8 cellular contexts compared by ENCODE assay signal in genomic region chr2:159118115-159118858, GRCh38.
DNase-seq lines count a peak whose midpoint lies in the region; ATAC-seq, FAIRE-seq and TF ChIP-seq lines count a peak whose summit lies in the region.

No MANE protein-coding gene starts in this region.

- POLR2A ChIA-PET in A673 (lab: Charles Lee; ENCODE audit: low non-redundant PET) = no interaction called here

- H3K36me3 ChIP-seq in A673 (ENCODE audit: insufficient read depth, low read length, poor library complexity, severe bottlenecking) = no peaks in the 10 kb centered on the region
- no peaks in the 10 kb centered on the region for H3K36me3 ChIP-seq in breast epithelium
- H3K36me3 ChIP-seq in keratinocyte (ENCODE audit: control insufficient read depth in 2 of 2, extremely low read depth in 1 of 2, insufficient read depth in 2 of 2, low read length in 2 of 2) = peaks cover 3 to 16% of the 10 kb centered on the region in 2 experiments

- CTCF ChIA-PET in A673 (lab: Charles Lee) = interaction anchor here (0.5 to 1.1 kb wide), 8 partner anchors 17 to 594 kb away, joined by 3 to 10 read pairs (median 3); partner anchors contain the start of gene MARCHF7

- TF ChIP-seq POLR2A in breast epithelium (IDR thresholded peaks at IDR 0.05) = no peak

- no TSS peak for BruUV-seq in A673 (replicated peaks; lab: Mats Ljungman, UMichigan)

- dilution Hi-C loops in keratinocyte (cut with MboI; ENCODE audit: extremely low pct_ligation_motif_present, low sequenced_read_pairs) = no loop called here

- no peaks in the 10 kb centered on the region for H4K20me1 ChIP-seq in keratinocyte (ENCODE audit: control insufficient read depth, extremely low read depth, insufficient read depth, low read length)

- no peak overlapping the region for H3K9ac ChIP-seq in keratinocyte (ENCODE audit: control insufficient read depth, extremely low read depth, insufficient read depth, low read length)

- no peaks in the 10 kb centered on the region for H3K9me3 ChIP-seq in A673 (ENCODE audit: low read depth, low read length, poor library complexity, severe bottlenecking)
- no peaks in the 10 kb centered on the region for H3K9me3 ChIP-seq in breast epithelium
- no peaks in the 10 kb centered on the region for H3K9me3 ChIP-seq in keratinocyte (ENCODE audit: control insufficient read depth, low read depth, low read length)

- intact Hi-C loops in A673 (cut with micrococcal nuclease; ENCODE audit: unreplicated experiment) (loop anchor here (1.0 to 2.0 kb wide), 2 partner anchors 81 to 217 kb away; no protein-coding TSS in a partner anchor), breast epithelium (cut with DNase I; ENCODE audit: low total_unique reads) (no loop called here)

- H3K27me3 ChIP-seq in A673 (replicated peaks; ENCODE audit: insufficient read depth, low read depth, low read length, poor library complexity) (no peaks in the 10 kb centered on the region), breast epithelium (no peaks in the 10 kb centered on the region), keratinocyte (ENCODE audit: control insufficient read depth, extremely low read depth, insufficient read depth, low read length) (no peaks in the 10 kb centered on the region)

- H2AFZ ChIP-seq in keratinocyte (ENCODE audit: control insufficient read depth, low read length) = no peak overlapping the region

- ATAC-seq in GM18511 (IDR thresholded peaks at IDR 0.05; ENCODE audit: unreplicated experiment) (peak; percentile 92), HG02981 (IDR thresholded peaks at IDR 0.05; ENCODE audit: unreplicated experiment) (peak; percentile 83)

- no peak overlapping the region for H3K27ac ChIP-seq in A673 (ENCODE audit: low read depth, low read length, poor library complexity, severe bottlenecking)
- H3K27ac ChIP-seq in VCaP = peak overlapping the region; percentile 97
- H3K27ac ChIP-seq in breast epithelium = no peak overlapping the region
- H3K27ac ChIP-seq in keratinocyte (ENCODE audit: control insufficient read depth, insufficient read depth, low read length) = no peak overlapping the region

- peak; percentile 83 for FAIRE-seq in keratinocyte (lab: Jason Lieb, UNC)

- DNase-seq in A673 (ENCODE audit: low spot score) = peak; percentile 84
- peak; percentile 67 for DNase-seq in NCI-H2107 treated with DMSO at 0.1 percent for 48 hours (lab: John Stamatoyannopoulos, UW; ENCODE audit: unreplicated experiment)
- DNase-seq in breast epithelium (ENCODE audit: low spot score in 2 of 2) = peak; percentile 73 to 92
- peak; percentile 40 for DNase-seq in keratinocyte (ENCODE audit: low read depth, low spot score)
- DNase-seq in stimulated activated CD4-positive, alpha-beta T cell treated with anti-CD3 and anti-CD28 coated beads, Interleukin-2, amount 100 ng/mL, for 24 hours = peak; percentile 86

- peak; percentile 94 for TF ChIP-seq CTCF in A673 (conservative IDR thresholded peaks at IDR 0.05; ENCODE audit: low read depth, low read length)
- peak; percentile 91 for TF ChIP-seq CTCF in VCaP (conservative IDR thresholded peaks at IDR 0.05)
- peak; percentile 84 to 91 (median 85) for TF ChIP-seq CTCF in breast epithelium (IDR thresholded peaks at IDR 0.05)
- TF ChIP-seq CTCF in keratinocyte (optimal IDR thresholded peaks at IDR 0.05 in 1 of 3, IDR thresholded peaks at IDR 0.05 in 1 of 3, conservative IDR thresholded peaks at IDR 0.05 in 1 of 3; ENCODE audit: extremely low read depth in 1 of 3, insufficient read depth in 2 of 3, low read length in 3 of 3) = peak; percentile 86 to 97 (median 93)

- no peaks in the 10 kb centered on the region for H3K9me1 ChIP-seq in keratinocyte (ENCODE audit: control insufficient read depth, extremely low read depth, insufficient read depth, low read length)

- H3K79me2 ChIP-seq in keratinocyte (ENCODE audit: control insufficient read depth, insufficient read depth, low read length) = peaks cover 39% of the 10 kb centered on the region

- H3K4me3 ChIP-seq in A673 (ENCODE audit: low read depth, low read length, poor library complexity, severe bottlenecking) (no peak overlapping the region), breast epithelium (no peak overlapping the region), keratinocyte (ENCODE audit: control insufficient read depth in 2 of 3, extremely low read depth in 1 of 3, insufficient read depth in 2 of 3, low read depth in 1 of 3, low read length in 3 of 3) (no peak overlapping the region)

- H3K4me1 ChIP-seq in A673 (ENCODE audit: insufficient read depth, low read length, poor library complexity, severe bottlenecking) (no peaks in the 10 kb centered on the region), breast epithelium (peaks cover 0 to 16% of the 10 kb centered on the region in 2 donors), keratinocyte (ENCODE audit: control insufficient read depth, extremely low read depth, insufficient read depth, low read length) (peaks cover 12% of the 10 kb centered on the region)

- H3K4me2 ChIP-seq in keratinocyte (ENCODE audit: control insufficient read depth, extremely low read depth, insufficient read depth, low read depth, low read length) = no peak overlapping the region
